36 cellular contexts compared by ENCODE assay signal in the genomic region with DNA sequence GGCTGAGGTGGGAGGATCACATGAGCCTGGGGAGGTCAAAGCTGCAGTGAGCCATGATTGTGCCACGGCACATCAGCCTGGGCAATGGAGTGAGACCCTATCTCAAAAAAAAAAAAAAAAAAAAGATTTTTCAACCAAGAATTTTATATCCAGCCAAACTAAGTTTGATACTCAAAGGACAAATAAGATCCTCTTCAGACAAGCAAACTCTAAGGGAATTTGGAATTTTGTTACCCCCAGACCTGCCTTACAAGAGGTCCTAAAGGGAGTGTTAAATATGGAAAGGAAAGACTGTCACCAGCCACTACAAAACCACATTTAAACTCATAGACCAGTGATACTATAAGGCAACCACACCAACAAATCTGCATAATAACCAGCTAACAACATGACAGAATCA.
DNase-seq lines count a peak whose midpoint lies in the region; ATAC-seq, FAIRE-seq and TF ChIP-seq lines count a peak whose summit lies in the region.
"Had no signal": no experiment of that assay in that cellular context is flagged by ENCODE, and none has a peak within 500 bp of the region (broad histone marks: within the 10 kb centered on the region; RNA-seq: fewer than 3 reads in every experiment).

No MANE protein-coding gene starts in this region.

- no peak overlapping the region for H3K4me3 ChIP-seq in HepG2 (replicated peaks in 1 of 3; ENCODE audit: insufficient read depth in 1 of 3, low read depth in 2 of 3, low read length in 3 of 3)
- no peak overlapping the region for H3K4me3 ChIP-seq in right lobe of liver
- H3K4me3 ChIP-seq in HEK293 (ENCODE audit: low read depth, low read length): no peak overlapping the region
- no peak overlapping the region for H3K4me3 ChIP-seq in astrocyte (ENCODE audit: insufficient read depth, low read depth, low read length)
- no peak overlapping the region for H3K4me3 ChIP-seq in K562
- H3K4me3 ChIP-seq: A549; BLaER1; BLaER1 treated with 17β-estradiol and CSF1 and Interleukin-3, amounts not matched to agents 10 nM and 100 nM had no signal

- H3K4me1 Mint-ChIP-seq in astrocyte (ENCODE audit: low read depth, unreplicated experiment): peaks cover 1% of the 10 kb centered on the region

- H3K4me3 Mint-ChIP-seq in astrocyte (ENCODE audit: unreplicated experiment): no peak overlapping the region
- H3K4me3 Mint-ChIP-seq: B cell; CD14-positive monocyte; CD4-positive, alpha-beta T cell; CD8-positive, alpha-beta T cell had no signal

- TF ChIP-seq EP300 in HepG2 (IDR thresholded peaks at IDR 0.05; ENCODE audit: low read depth in 2 of 2, low read length in 2 of 2) (no peak), HepG2 (CRISPR knock-in tag; IDR thresholded peaks at IDR 0.05; ENCODE audit: borderline replicate concordance) (no peak), K562 (IDR thresholded peaks at IDR 0.05; ENCODE audit: low read length) (no peak)

- H3K27ac Mint-ChIP-seq in astrocyte (ENCODE audit: unreplicated experiment): no peak overlapping the region
- H3K27ac Mint-ChIP-seq: B cell; CD14-positive monocyte; CD4-positive, alpha-beta memory T cell; CD4-positive, alpha-beta T cell; CD4-positive, CD25-positive, alpha-beta regulatory T cell; CD8-positive, alpha-beta memory T cell; CD8-positive, alpha-beta T cell had no signal

- no peak for ATAC-seq in HepG2
- ATAC-seq in right lobe of liver: no peak
- ATAC-seq in K562: no peak
- ATAC-seq in GM21825 (IDR thresholded peaks at IDR 0.05; ENCODE audit: unreplicated experiment): no peak
- ATAC-seq: A549; CD8-positive, alpha-beta T cell had no signal

- no TSS peak for BruUV-seq in HepG2 (replicated peaks; lab: Mats Ljungman, UMichigan)
- BruUV-seq in K562 (replicated peaks; lab: Mats Ljungman, UMichigan): no TSS peak

- TF ChIP-seq CTCF in HepG2 (CRISPR knock-in tag; IDR thresholded peaks at IDR 0.05) (no peak), right lobe of liver (IDR thresholded peaks at IDR 0.05) (no peak), HEK293 (tag by site-specific recombination; IDR thresholded peaks at IDR 0.05) (no peak), astrocyte (IDR thresholded peaks at IDR 0.05; ENCODE audit: insufficient read depth, low read depth, low read length) (no peak), K562 (IDR thresholded peaks at IDR 0.05 in 2 of 3, conservative IDR thresholded peaks at IDR 0.05 in 1 of 3; ENCODE audit: insufficient read depth in 2 of 3, low read depth in 1 of 3, low read length in 3 of 3) (no peak)

- H2AFZ ChIP-seq in HepG2 (ENCODE audit: low read length) (no peak overlapping the region), astrocyte (ENCODE audit: low read depth, low read length) (no peak overlapping the region), K562 (ENCODE audit: low read depth, low read length) (no peak overlapping the region)

- no peaks in the 10 kb centered on the region for H3K9me1 ChIP-seq in K562 (ENCODE audit: control insufficient read depth, insufficient read depth, low read length)

- H4K20me1 ChIP-seq in HepG2 (ENCODE audit: insufficient read depth, low read length): no peaks in the 10 kb centered on the region
- H4K20me1 ChIP-seq in astrocyte (ENCODE audit: insufficient read depth, low read length): no peaks in the 10 kb centered on the region
- H4K20me1 ChIP-seq in K562 (replicated peaks; ENCODE audit: control insufficient read depth, insufficient read depth, low read length): no peaks in the 10 kb centered on the region
- H4K20me1 ChIP-seq: BLaER1; BLaER1 treated with 17β-estradiol and CSF1 and Interleukin-3, amounts not matched to agents 10 nM and 100 nM had no signal

- H3K79me2 ChIP-seq in HepG2 (ENCODE audit: insufficient read depth, low read length) (no peaks in the 10 kb centered on the region), astrocyte (ENCODE audit: insufficient read depth, low read length) (peaks cover 5% of the 10 kb centered on the region), K562 (ENCODE audit: control insufficient read depth, insufficient read depth, low read length) (no peaks in the 10 kb centered on the region)

- no peak for DNase-seq in HepG2 (ENCODE audit: low spot score)
- DNase-seq in right lobe of liver: no peak
- no peak for DNase-seq in astrocyte (ENCODE audit: low read depth)
- no peak for DNase-seq in K562 (ENCODE audit: extremely low read depth in 1 of 4, low spot score in 3 of 4)
- no peak for DNase-seq in Kasumi-1 (lab: John Stamatoyannopoulos, UW)
- DNase-seq in midbrain (lab: John Stamatoyannopoulos, UW): no peak
- DNase-seq: 8988T; ACHN; AML-193; BE2C; C1 segment of cervical spinal cord; Caco-2; Calu3; CD4-positive, alpha-beta memory T cell; CD4-positive, alpha-beta T cell; CD4-positive, CD25-positive, alpha-beta regulatory T cell; CD8-positive, alpha-beta memory T cell; CD8-positive, alpha-beta T cell; COR-L47; DMS 273 treated with DMSO at 0.1 percent for 48 hours; DMS153; DMS53; DMS79; DMS79 treated with DMSO at 0.1 percent for 48 hours; DND-41; EL had no signal

- FAIRE-seq in HepG2 (lab: Jason Lieb, UNC): peak; percentile 8
- peak; percentile 77 for FAIRE-seq in astrocyte (lab: Jason Lieb, UNC)
- no peak for FAIRE-seq in K562 (lab: Jason Lieb, UNC)
- FAIRE-seq: A204.1, A549 had no signal

- TF ChIP-seq RAD21 in HepG2 (CRISPR knock-in tag; IDR thresholded peaks at IDR 0.05): no peak
- TF ChIP-seq RAD21 in K562 (CRISPR knock-in tag; conservative IDR thresholded peaks at IDR 0.05 in 1 of 2, IDR thresholded peaks at IDR 0.05 in 1 of 2): no peak

- H3K27me3 Mint-ChIP-seq in astrocyte (ENCODE audit: low read depth, unreplicated experiment): no peaks in the 10 kb centered on the region
- H3K27me3 Mint-ChIP-seq: B cell; CD4-positive, alpha-beta memory T cell; CD4-positive, alpha-beta T cell; CD4-positive, CD25-positive, alpha-beta regulatory T cell; CD8-positive, alpha-beta memory T cell had no signal

- no peaks in the 10 kb centered on the region for H3K27me3 ChIP-seq in HepG2 (ENCODE audit: control insufficient read depth in 1 of 2, insufficient read depth in 2 of 2, low read length in 2 of 2)
- H3K27me3 ChIP-seq in right lobe of liver: no peaks in the 10 kb centered on the region
- no peaks in the 10 kb centered on the region for H3K27me3 ChIP-seq in astrocyte (ENCODE audit: insufficient read depth, low read length)
- no peaks in the 10 kb centered on the region for H3K27me3 ChIP-seq in K562 (ENCODE audit: control insufficient read depth in 2 of 2, insufficient read depth in 2 of 2, low read length in 2 of 2)
- H3K27me3 ChIP-seq: BE2C; BLaER1; BLaER1 treated with 17β-estradiol and CSF1 and Interleukin-3, amounts not matched to agents 10 nM and 100 nM had no signal

- POLR2A ChIA-PET in HepG2 (lab: Yijun Ruan, JAX) (no interaction called here), HEK293 (lab: Yijun Ruan, JAX) (no interaction called here), K562 (lab: Yijun Ruan, JAX) (interaction anchor here (0.6 kb wide), 1 partner anchor 849 kb away, joined by 3 read pairs; no protein-coding TSS in a partner anchor)

- H3K4me1 ChIP-seq in HepG2 (ENCODE audit: insufficient read depth, low read length) (no peaks in the 10 kb centered on the region), right lobe of liver (no peaks in the 10 kb centered on the region), HEK293 (ENCODE audit: control insufficient read depth, insufficient read depth, low read length) (no peaks in the 10 kb centered on the region), astrocyte (ENCODE audit: insufficient read depth, low read length) (no peaks in the 10 kb centered on the region), K562 (replicated peaks in 1 of 2; ENCODE audit: control insufficient read depth in 2 of 2, insufficient read depth in 2 of 2, low read length in 2 of 2) (no peaks in the 10 kb centered on the region; a peak in 1 of 5 replicates)
- H3K4me1 ChIP-seq: A549, BE2C, Caco-2 had no signal

- peaks cover 5% of the 10 kb centered on the region for H3K36me3 Mint-ChIP-seq in astrocyte (ENCODE audit: low read depth, unreplicated experiment)
- H3K36me3 Mint-ChIP-seq: CD14-positive monocyte had no signal

- no peak for TF ChIP-seq POLR2A in HepG2 (IDR thresholded peaks at IDR 0.05; ENCODE audit: insufficient read depth in 1 of 2, low read depth in 2 of 2, low read length in 2 of 2)
- TF ChIP-seq POLR2A in right lobe of liver (IDR thresholded peaks at IDR 0.05): no peak
- no peak for TF ChIP-seq POLR2A in K562 (conservative IDR thresholded peaks at IDR 0.05)

- WGBS in HepG2 (ENCODE audit: low lambda C conversion rate): 3% methylated on average over 1 of the region's 1 CpG
- WGBS in right lobe of liver (ENCODE audit: insufficient coverage, low coverage, low lambda C conversion rate, missing lambda C conversion rate): 75% methylated on average over 1 of the region's 1 CpG
- WGBS in K562 (ENCODE audit: insufficient coverage, low coverage, missing lambda C conversion rate): 0% methylated on average over 1 of the region's 1 CpG

- no peak overlapping the region for H3K27ac ChIP-seq in HepG2 (ENCODE audit: extremely low read length, insufficient read depth, low read length)
- no peak overlapping the region for H3K27ac ChIP-seq in right lobe of liver
- H3K27ac ChIP-seq in HEK293 (ENCODE audit: extremely low read depth, low read depth, low read length): no peak overlapping the region
- no peak overlapping the region for H3K27ac ChIP-seq in astrocyte (ENCODE audit: low read depth, low read length)
- H3K27ac ChIP-seq in K562 (ENCODE audit: extremely low read depth, low read depth, low read length): no peak overlapping the region
- H3K27ac ChIP-seq: 22Rv1; A549; BLaER1; BLaER1 treated with 17β-estradiol and CSF1 and Interleukin-3, amounts not matched to agents 10 nM and 100 nM; C4-2B had no signal

- in situ Hi-C loops in HepG2 (cut with HindIII; ENCODE audit: extremely low pct_ligation_motif_present, low pct_unique_long_range_greater_than_20kb): no loop called here
- in situ Hi-C loops in K562 (cut with MboI): no loop called here

- H3K36me3 ChIP-seq in HepG2 (replicated peaks in 1 of 2; ENCODE audit: control insufficient read depth in 1 of 2, insufficient read depth in 2 of 2, low read length in 2 of 2) (no peaks in the 10 kb centered on the region), right lobe of liver (no peaks in the 10 kb centered on the region), HEK293 (ENCODE audit: control insufficient read depth in 2 of 2, insufficient read depth in 1 of 2, low read length in 2 of 2) (no peaks in the 10 kb centered on the region), astrocyte (ENCODE audit: insufficient read depth, low read length) (no peaks in the 10 kb centered on the region), K562 (ENCODE audit: control insufficient read depth, insufficient read depth, low read length) (no peaks in the 10 kb centered on the region)
- H3K36me3 ChIP-seq: BE2C, BLaER1 had no signal

- H3K4me2 ChIP-seq in HepG2 (ENCODE audit: low read depth, low read length) (no peak overlapping the region), astrocyte (ENCODE audit: low read length) (no peak overlapping the region), K562 (ENCODE audit: insufficient read depth, low read length) (no peak overlapping the region)
- H3K4me2 ChIP-seq: A549; BLaER1; BLaER1 treated with 17β-estradiol and CSF1 and Interleukin-3, amounts not matched to agents 10 nM and 100 nM had no signal

- H3K9me3 Mint-ChIP-seq in astrocyte (ENCODE audit: unreplicated experiment): peaks cover 23% of the 10 kb centered on the region

- CTCF ChIA-PET in HepG2 (lab: Yijun Ruan, JAX; ENCODE audit: low intra/inter-chr PET ratio, low total read pairs): no interaction called here
- CTCF ChIA-PET in HEK293 (lab: Yijun Ruan, JAX): no interaction called here
- CTCF ChIA-PET in K562 (lab: Yijun Ruan, JAX; ENCODE audit: low intra/inter-chr PET ratio): no interaction called here

- peaks cover 23% of the 10 kb centered on the region for H3K9me3 ChIP-seq in HepG2 (ENCODE audit: low read length)
- H3K9me3 ChIP-seq in right lobe of liver: peaks cover 0 to 3% (median 0%) of the 10 kb centered on the region in 4 donors
- H3K9me3 ChIP-seq in HEK293 (ENCODE audit: control insufficient read depth, insufficient read depth, low read depth, low read length): no peaks in the 10 kb centered on the region
- H3K9me3 ChIP-seq in astrocyte (ENCODE audit: insufficient read depth, low read depth, low read length): peaks cover 4% of the 10 kb centered on the region
- no peaks in the 10 kb centered on the region for H3K9me3 ChIP-seq in K562 (replicated peaks; ENCODE audit: control insufficient read depth, insufficient read depth, low read depth, low read length)
- H3K9me3 ChIP-seq: BE2C had no signal

- intact Hi-C loops in HepG2 (cut with micrococcal nuclease; ENCODE audit: unreplicated experiment) (no loop called here), right lobe of liver (cut with DNase I) (no loop called here), K562 (cut with micrococcal nuclease) (no loop called here)

- H3K9ac ChIP-seq in HepG2 (ENCODE audit: insufficient read depth, low read depth, low read length): no peak overlapping the region
- H3K9ac ChIP-seq in astrocyte (ENCODE audit: low read length): no peak overlapping the region
- H3K9ac ChIP-seq in K562 (ENCODE audit: insufficient read depth in 1 of 2, low read depth in 2 of 2, low read length in 2 of 2): no peak overlapping the region
- H3K9ac ChIP-seq: BLaER1; BLaER1 treated with 17β-estradiol and CSF1 and Interleukin-3, amounts not matched to agents 10 nM and 100 nM had no signal
